ENCODE assay signal across 22 cellular contexts in genomic region chr17:27570578-27570914, GRCh38.
A peak's percentile ranks its signal among the peaks of the same experiment; 100 is the strongest.
DNase-seq lines count a peak whose midpoint lies in the region; ATAC-seq and TF ChIP-seq lines count a peak whose summit lies in the region.
"Had no signal": no experiment of that assay in that cellular context is flagged by ENCODE, and none has a peak within 500 bp of the region (broad histone marks: within the 10 kb centered on the region; RNA-seq: fewer than 3 reads in every experiment).

No MANE protein-coding gene starts in this region.

- CTCF ChIA-PET in activated CD4-positive, alpha-beta T cell treated with anti-CD3 and anti-CD28 coated beads, Interleukin-2, amount 10 ng/mL, durations not matched to agents 7 days and 5 days (lab: Charles Lee) = no interaction called here

- H4K20me1 ChIP-seq in hepatocyte (ENCODE audit: insufficient read depth, poor library complexity, severe bottlenecking) = no peaks in the 10 kb centered on the region

- no peak for TF ChIP-seq POLR2A in Peyer's patch (IDR thresholded peaks at IDR 0.05)

- WGBS in hepatocyte (ENCODE audit: low lambda C conversion rate, missing lambda C conversion rate) = 76% methylated on average over 7 of the region's 7 CpGs
- 44 to 65% (median 48%) methylated on average over 7 of the region's 7 CpGs for WGBS in psoas muscle, 3 donors

- H3K4me3 ChIP-seq in Peyer's patch = no peak overlapping the region
- no peak overlapping the region for H3K4me3 ChIP-seq in hepatocyte
- H3K4me3 ChIP-seq in psoas muscle = no peak overlapping the region
- H3K4me3 ChIP-seq: colonic mucosa, thoracic aorta had no signal

- H3K4me3 Mint-ChIP-seq in activated CD4-positive, alpha-beta T cell treated with anti-CD3 and anti-CD28 coated beads, Interleukin-2, amount 10 ng/mL, durations not matched to agents 24 days and 14 days = no peak overlapping the region
- H3K4me3 Mint-ChIP-seq in activated CD4-positive, alpha-beta T cell treated with anti-CD3 and anti-CD28 coated beads, Interleukin-2, amount 10 ng/mL, durations not matched to agents 7 days and 5 days = no peak overlapping the region
- H3K4me3 Mint-ChIP-seq: activated naive CD8-positive, alpha-beta T cell treated with anti-CD3 and anti-CD28 coated beads, Interleukin-2, amount 10 ng/mL, durations not matched to agents 7 days and 5 days; mesothelial cell of epicardium; nephron progenitor cell; stimulated activated memory B cell treated with anti-CD40 and anti-IgM and Interleukin-4, amounts not matched to agents 10 μg/mL and 1 μg/mL and 100 μg/mL, for 72 hours had no signal

- POLR2A ChIA-PET in activated CD4-positive, alpha-beta T cell treated with anti-CD3 and anti-CD28 coated beads, Interleukin-2, amount 10 ng/mL, durations not matched to agents 7 days and 5 days (lab: Charles Lee) = no interaction called here

- H3K9me3 Mint-ChIP-seq in activated CD4-positive, alpha-beta T cell treated with anti-CD3 and anti-CD28 coated beads, Interleukin-2, amount 10 ng/mL, durations not matched to agents 24 days and 14 days = peaks cover 10% of the 10 kb centered on the region
- H3K9me3 Mint-ChIP-seq in activated CD4-positive, alpha-beta T cell treated with anti-CD3 and anti-CD28 coated beads, Interleukin-2, amount 10 ng/mL, durations not matched to agents 7 days and 5 days = no peaks in the 10 kb centered on the region
- H3K9me3 Mint-ChIP-seq: activated naive CD8-positive, alpha-beta T cell treated with anti-CD3 and anti-CD28 coated beads, Interleukin-2, amount 10 ng/mL, durations not matched to agents 7 days and 5 days; mesothelial cell of epicardium; nephron progenitor cell; stimulated activated memory B cell treated with anti-CD40 and anti-IgM and Interleukin-4, amounts not matched to agents 10 μg/mL and 1 μg/mL and 100 μg/mL, for 72 hours had no signal

- no peaks in the 10 kb centered on the region for H3K27me3 ChIP-seq in Peyer's patch
- H3K27me3 ChIP-seq in hepatocyte = no peaks in the 10 kb centered on the region
- H3K27me3 ChIP-seq in psoas muscle (ENCODE audit: insufficient read depth in 3 of 3, low read length in 2 of 3) = no peaks in the 10 kb centered on the region
- H3K27me3 ChIP-seq: colonic mucosa had no signal

- H3K9me2 ChIP-seq in hepatocyte (replicated peaks; ENCODE audit: insufficient read depth) = no peaks in the 10 kb centered on the region

- H3K4me1 ChIP-seq in Peyer's patch (peaks cover 0 to 23% (median 3%) of the 10 kb centered on the region in 4 donors), hepatocyte (ENCODE audit: insufficient read depth) (peaks cover 29% of the 10 kb centered on the region), psoas muscle (peaks cover 76% of the 10 kb centered on the region)
- H3K4me1 ChIP-seq: colonic mucosa had no signal

- DNase-seq in activated CD4-positive, alpha-beta T cell treated with anti-CD3 and anti-CD28 coated beads, Interleukin-2, amount 10 ng/mL, durations not matched to agents 24 days and 14 days = no peak
- DNase-seq in activated CD4-positive, alpha-beta T cell treated with anti-CD3 and anti-CD28 coated beads, Interleukin-2, amount 10 ng/mL, durations not matched to agents 7 days and 5 days = no peak
- DNase-seq in Peyer's patch (no peak), hepatocyte (ENCODE audit: low spot score) (no peak), psoas muscle (peak in 1 of 2 donors; percentile 42), DMS79 treated with DMSO at 0.1 percent for 48 hours (lab: John Stamatoyannopoulos, UW) (no peak)
- no peak for DNase-seq in effector CD8-positive, alpha-beta T cell (lab: John Stamatoyannopoulos, UW)
- DNase-seq: 8988T; activated CD4-positive, CD25-positive, alpha-beta regulatory T cell treated with anti-CD3 and anti-CD28 coated beads, Interleukin-2, amount 50 U/mL, for 72 hours; activated naive CD8-positive, alpha-beta T cell treated with anti-CD3 and anti-CD28 coated beads, Interleukin-2, amount 10 ng/mL, durations not matched to agents 7 days and 5 days; AML-193; colonic mucosa; Karpas-422; left colon; NCI-H187; nephron progenitor cell; posterior cingulate gyrus; stimulated activated CD4-positive, alpha-beta T cell treated with anti-CD3 and anti-CD28 coated beads, Interleukin-2, amount 100 ng/mL, for 24 hours had no signal

- ATAC-seq in psoas muscle (peak in 2 of 4 donors; percentile 15 to 23), GM21576 (IDR thresholded peaks at IDR 0.05; ENCODE audit: unreplicated experiment) (no peak)
- ATAC-seq: stimulated activated memory B cell treated with anti-CD40 and anti-IgM and Interleukin-4, amounts not matched to agents 10 μg/mL and 1 μg/mL and 100 μg/mL, for 72 hours had no signal

- peak overlapping the region; percentile 31 for H3K27ac Mint-ChIP-seq in activated CD4-positive, alpha-beta T cell treated with anti-CD3 and anti-CD28 coated beads, Interleukin-2, amount 10 ng/mL, durations not matched to agents 24 days and 14 days
- H3K27ac Mint-ChIP-seq in activated CD4-positive, alpha-beta T cell treated with anti-CD3 and anti-CD28 coated beads, Interleukin-2, amount 10 ng/mL, durations not matched to agents 7 days and 5 days = no peak overlapping the region
- H3K27ac Mint-ChIP-seq: mesothelial cell of epicardium; nephron progenitor cell; stimulated activated memory B cell treated with anti-CD40 and anti-IgM and Interleukin-4, amounts not matched to agents 10 μg/mL and 1 μg/mL and 100 μg/mL, for 72 hours had no signal

- TF ChIP-seq CTCF in Peyer's patch (IDR thresholded peaks at IDR 0.05) = peak in 1 of 6 experiments; percentile 1
- no peak for TF ChIP-seq CTCF in hepatocyte (IDR thresholded peaks at IDR 0.05; ENCODE audit: poor library complexity)
- TF ChIP-seq CTCF in psoas muscle (IDR thresholded peaks at IDR 0.05) = no peak

- intact Hi-C loops in activated CD4-positive, alpha-beta T cell treated with anti-CD3 and anti-CD28 coated beads, Interleukin-2, amount 10 ng/mL, durations not matched to agents 24 days and 14 days (cut with micrococcal nuclease) = no loop called here
- intact Hi-C loops in psoas muscle (cut with DNase I) = loop anchor here in 1 of 2 donors (5.0 kb wide), 1 partner anchor 78 kb away; no protein-coding TSS in a partner anchor

- peaks cover 62% of the 10 kb centered on the region for H3K79me2 ChIP-seq in hepatocyte

- no peaks in the 10 kb centered on the region for H3K27me3 Mint-ChIP-seq in activated CD4-positive, alpha-beta T cell treated with anti-CD3 and anti-CD28 coated beads, Interleukin-2, amount 10 ng/mL, durations not matched to agents 24 days and 14 days
- no peaks in the 10 kb centered on the region for H3K27me3 Mint-ChIP-seq in activated CD4-positive, alpha-beta T cell treated with anti-CD3 and anti-CD28 coated beads, Interleukin-2, amount 10 ng/mL, durations not matched to agents 7 days and 5 days
- H3K27me3 Mint-ChIP-seq: activated naive CD8-positive, alpha-beta T cell treated with anti-CD3 and anti-CD28 coated beads, Interleukin-2, amount 10 ng/mL, durations not matched to agents 7 days and 5 days; stimulated activated memory B cell treated with anti-CD40 and anti-IgM and Interleukin-4, amounts not matched to agents 10 μg/mL and 1 μg/mL and 100 μg/mL, for 72 hours had no signal

- peaks cover 75% of the 10 kb centered on the region for H3K4me1 Mint-ChIP-seq in activated CD4-positive, alpha-beta T cell treated with anti-CD3 and anti-CD28 coated beads, Interleukin-2, amount 10 ng/mL, durations not matched to agents 24 days and 14 days
- H3K4me1 Mint-ChIP-seq in activated CD4-positive, alpha-beta T cell treated with anti-CD3 and anti-CD28 coated beads, Interleukin-2, amount 10 ng/mL, durations not matched to agents 7 days and 5 days = peaks cover 75% of the 10 kb centered on the region

- no peak overlapping the region for H2AFZ ChIP-seq in hepatocyte

- peaks cover 26% of the 10 kb centered on the region for H3K36me3 Mint-ChIP-seq in activated CD4-positive, alpha-beta T cell treated with anti-CD3 and anti-CD28 coated beads, Interleukin-2, amount 10 ng/mL, durations not matched to agents 24 days and 14 days (ENCODE audit: low read depth)
- H3K36me3 Mint-ChIP-seq in activated CD4-positive, alpha-beta T cell treated with anti-CD3 and anti-CD28 coated beads, Interleukin-2, amount 10 ng/mL, durations not matched to agents 7 days and 5 days (ENCODE audit: low read depth) = peaks cover 10% of the 10 kb centered on the region
- H3K36me3 Mint-ChIP-seq: mesothelial cell of epicardium; stimulated activated memory B cell treated with anti-CD40 and anti-IgM and Interleukin-4, amounts not matched to agents 10 μg/mL and 1 μg/mL and 100 μg/mL, for 72 hours had no signal

- H3K27ac ChIP-seq in Peyer's patch (peak overlapping the region in 3 of 4 donors; percentile 37 to 70 (median 58)), hepatocyte (peak overlapping the region; percentile 82), psoas muscle (peak overlapping the region; percentile 94)
- H3K27ac ChIP-seq: colonic mucosa, thoracic aorta had no signal

- H3K9me3 ChIP-seq in Peyer's patch = no peaks in the 10 kb centered on the region
- H3K9me3 ChIP-seq in hepatocyte (ENCODE audit: low read depth) = no peaks in the 10 kb centered on the region
- no peaks in the 10 kb centered on the region for H3K9me3 ChIP-seq in psoas muscle
- H3K9me3 ChIP-seq: colonic mucosa, thoracic aorta had no signal

- H3K4me2 ChIP-seq in hepatocyte = peak overlapping the region; percentile 34

- H3K36me3 ChIP-seq in Peyer's patch (no peaks in the 10 kb centered on the region), hepatocyte (replicated peaks; ENCODE audit: insufficient read depth, low read depth) (no peaks in the 10 kb centered on the region), psoas muscle (ENCODE audit: insufficient read depth in 1 of 2, low read depth in 1 of 2) (no peaks in the 10 kb centered on the region)
- H3K36me3 ChIP-seq: colonic mucosa, thoracic aorta had no signal
